ENCODE assay signal across 20 cellular contexts in genomic region chr5:168916852-168917251, GRCh38.
DNase-seq lines count a peak whose midpoint lies in the region; TF ChIP-seq lines count a peak whose summit lies in the region.
"Had no signal": no experiment of that assay in that cellular context is flagged by ENCODE, and none has a peak within 500 bp of the region (broad histone marks: within the 10 kb centered on the region; RNA-seq: fewer than 3 reads in every experiment).

No MANE protein-coding gene starts in this region.

- H2AK5ac ChIP-seq in mesenchymal stem cell (ENCODE audit: low read length, severe bottlenecking) = no peak overlapping the region

- no peaks in the 10 kb centered on the region for H3K79me1 ChIP-seq in mesenchymal stem cell (replicated peaks; ENCODE audit: low read length, poor library complexity, severe bottlenecking)

- no peak overlapping the region for H3K4me3 ChIP-seq in epithelial cell of esophagus (ENCODE audit: low read length)
- peak overlapping the region in 1 of 2 experiments; percentile 20 for H3K4me3 ChIP-seq in mesenchymal stem cell (ENCODE audit: insufficient read depth in 1 of 2, low read depth in 1 of 2, low read length in 2 of 2)
- no peak overlapping the region for H3K4me3 ChIP-seq in stomach
- H3K4me3 ChIP-seq: right atrium auricular region, tibial nerve had no signal

- H2BK12ac ChIP-seq in mesenchymal stem cell (ENCODE audit: low read length in 2 of 2) = no peak overlapping the region

- no peak overlapping the region for H3K18ac ChIP-seq in mesenchymal stem cell (ENCODE audit: low read depth in 1 of 2, low read length in 2 of 2)

- intact Hi-C loops in stomach (cut with DNase I; ENCODE audit: low total_unique reads) = no loop called here

- no peak overlapping the region for H2BK5ac ChIP-seq in mesenchymal stem cell (ENCODE audit: low read depth, low read length, poor library complexity, severe bottlenecking)

- no peak for TF ChIP-seq POLR2A in stomach (IDR thresholded peaks at IDR 0.05)

- 53% methylated on average over 3 of the region's 6 CpGs for WGBS in mesenchymal stem cell
- 46 to 61% (median 58%) methylated on average over 6 of the region's 6 CpGs for WGBS in stomach, 5 donors

- no peak overlapping the region for H4K8ac ChIP-seq in mesenchymal stem cell (ENCODE audit: low read length)

- H3K27me3 ChIP-seq in mesenchymal stem cell (ENCODE audit: control insufficient read depth in 1 of 2, insufficient read depth in 1 of 2, low read length in 2 of 2) (peaks cover 0 to 28% of the 10 kb centered on the region in 2 experiments), stomach (peaks cover 0 to 14% (median 0%) of the 10 kb centered on the region in 3 donors)
- H3K27me3 ChIP-seq: right atrium auricular region, tibial nerve had no signal

- H3K27ac ChIP-seq in mesenchymal stem cell (ENCODE audit: low read length, poor library complexity, severe bottlenecking) (no peak overlapping the region), stomach (peak overlapping the region in 3 of 5 donors; percentile 4 to 43 (median 36))

- H2AFZ ChIP-seq in mesenchymal stem cell (ENCODE audit: low read depth, low read length) = no peak overlapping the region

- H2BK15ac ChIP-seq in mesenchymal stem cell (ENCODE audit: low read depth, poor library complexity, severe bottlenecking) = no peak overlapping the region

- no peak overlapping the region for H3K4me3 Mint-ChIP-seq in chondrocyte (ENCODE audit: unreplicated experiment)
- H3K4me3 Mint-ChIP-seq: effector memory CD8-positive, alpha-beta T cell; stimulated activated memory B cell treated with anti-CD40 and anti-IgM and Interleukin-4, amounts not matched to agents 10 μg/mL and 1 μg/mL and 100 μg/mL, for 72 hours; T-helper 1 cell treated with Interleukin-12 subunit alpha and Interleukin-12 subunit beta and Interleukin-4 antibody, amounts not matched to agents 30 μg/mL and 1 μg/mL, for 36 hours had no signal

- peaks cover 2% of the 10 kb centered on the region for H3K27me3 Mint-ChIP-seq in chondrocyte (ENCODE audit: low read depth)

- H3K9me3 ChIP-seq in mesenchymal stem cell (ENCODE audit: control insufficient read depth, low read length) = no peaks in the 10 kb centered on the region
- no peaks in the 10 kb centered on the region for H3K9me3 ChIP-seq in stomach
- H3K9me3 ChIP-seq: right atrium auricular region, tibial nerve had no signal

- TF ChIP-seq CTCF in epithelial cell of esophagus (IDR thresholded peaks at IDR 0.05; ENCODE audit: insufficient read depth, low read depth, low read length, missing control alignments) = no peak
- no peak for TF ChIP-seq CTCF in stomach (IDR thresholded peaks at IDR 0.05)
- no peak for TF ChIP-seq CTCF in chondrocyte (IDR thresholded peaks at IDR 0.05)

- H3K4me1 Mint-ChIP-seq in chondrocyte (ENCODE audit: low read depth) = no peaks in the 10 kb centered on the region

- peak overlapping the region; percentile 55 for H3K9ac ChIP-seq in mesenchymal stem cell (ENCODE audit: low read length)

- no peak overlapping the region for H2BK120ac ChIP-seq in mesenchymal stem cell (ENCODE audit: low read depth, low read length)

- DNase-seq in HT1080 (ENCODE audit: low read depth) (peak; percentile 13), epithelial cell of esophagus (ENCODE audit: low read depth) (peak; percentile 74), mesenchymal stem cell (peak; percentile 17), stomach (no peak), chondrocyte (ENCODE audit: low spot score) (no peak), ureter (ENCODE audit: low spot score) (no peak), anterior cingulate cortex (lab: John Stamatoyannopoulos, UW) (no peak)
- DNase-seq: activated gamma-delta T cell; amygdala; effector memory CD8-positive, alpha-beta T cell; foreskin melanocyte; Kasumi-1; NCI-H1105; NCI-H2081; NCI-H510A; SIG-M5 had no signal

- H3K23ac ChIP-seq in mesenchymal stem cell (ENCODE audit: low read length in 2 of 2) = no peak overlapping the region

- H3K36me3 ChIP-seq in mesenchymal stem cell (ENCODE audit: control insufficient read depth in 1 of 2, insufficient read depth in 2 of 2, low read depth in 1 of 2, low read length in 2 of 2) (no peaks in the 10 kb centered on the region), stomach (no peaks in the 10 kb centered on the region)
- H3K36me3 ChIP-seq: right atrium auricular region, tibial nerve had no signal

- H4K91ac ChIP-seq in mesenchymal stem cell (ENCODE audit: low read length) = no peak overlapping the region

- no peaks in the 10 kb centered on the region for H3K9me3 Mint-ChIP-seq in chondrocyte (ENCODE audit: low read depth)
- H3K9me3 Mint-ChIP-seq: effector memory CD8-positive, alpha-beta T cell; stimulated activated memory B cell treated with anti-CD40 and anti-IgM and Interleukin-4, amounts not matched to agents 10 μg/mL and 1 μg/mL and 100 μg/mL, for 72 hours; T-helper 1 cell treated with Interleukin-12 subunit alpha and Interleukin-12 subunit beta and Interleukin-4 antibody, amounts not matched to agents 30 μg/mL and 1 μg/mL, for 36 hours had no signal

- H3K27ac Mint-ChIP-seq in chondrocyte (ENCODE audit: unreplicated experiment) = no peak overlapping the region
- H3K27ac Mint-ChIP-seq: effector memory CD8-positive, alpha-beta T cell; stimulated activated memory B cell treated with anti-CD40 and anti-IgM and Interleukin-4, amounts not matched to agents 10 μg/mL and 1 μg/mL and 100 μg/mL, for 72 hours; T-helper 1 cell treated with Interleukin-12 subunit alpha and Interleukin-12 subunit beta and Interleukin-4 antibody, amounts not matched to agents 30 μg/mL and 1 μg/mL, for 36 hours had no signal

- no peak overlapping the region for H3K14ac ChIP-seq in mesenchymal stem cell (ENCODE audit: low read length in 2 of 2)

- H3K4me1 ChIP-seq in mesenchymal stem cell (ENCODE audit: control insufficient read depth, insufficient read depth, low read depth, low read length) = no peaks in the 10 kb centered on the region
- H3K4me1 ChIP-seq in stomach = peaks cover 0 to 17% (median 6%) of the 10 kb centered on the region in 4 donors

- no peak overlapping the region for H3K4me2 ChIP-seq in mesenchymal stem cell (ENCODE audit: low read length, poor library complexity, severe bottlenecking)

- TF ChIP-seq EP300 in stomach (IDR thresholded peaks at IDR 0.05) = no peak

- H3K4ac ChIP-seq in mesenchymal stem cell (ENCODE audit: low read depth in 1 of 2, low read length in 2 of 2) = no peak overlapping the region

- H3K36me3 Mint-ChIP-seq in chondrocyte (ENCODE audit: low read depth) = no peaks in the 10 kb centered on the region
- H3K36me3 Mint-ChIP-seq: stimulated activated memory B cell treated with anti-CD40 and anti-IgM and Interleukin-4, amounts not matched to agents 10 μg/mL and 1 μg/mL and 100 μg/mL, for 72 hours had no signal

Comparison
In these comparisons a context has a peak if more than half of its experiments do, and no peak if none do; other contexts are left out.
1. DNase-seq: peak in HT1080 (single experiment), epithelial cell of esophagus (single experiment) and mesenchymal stem cell (single experiment); none in stomach (single experiment), chondrocyte (single experiment), ureter (single experiment) and anterior cingulate cortex (0 of 58).